In the genomic region with DNA sequence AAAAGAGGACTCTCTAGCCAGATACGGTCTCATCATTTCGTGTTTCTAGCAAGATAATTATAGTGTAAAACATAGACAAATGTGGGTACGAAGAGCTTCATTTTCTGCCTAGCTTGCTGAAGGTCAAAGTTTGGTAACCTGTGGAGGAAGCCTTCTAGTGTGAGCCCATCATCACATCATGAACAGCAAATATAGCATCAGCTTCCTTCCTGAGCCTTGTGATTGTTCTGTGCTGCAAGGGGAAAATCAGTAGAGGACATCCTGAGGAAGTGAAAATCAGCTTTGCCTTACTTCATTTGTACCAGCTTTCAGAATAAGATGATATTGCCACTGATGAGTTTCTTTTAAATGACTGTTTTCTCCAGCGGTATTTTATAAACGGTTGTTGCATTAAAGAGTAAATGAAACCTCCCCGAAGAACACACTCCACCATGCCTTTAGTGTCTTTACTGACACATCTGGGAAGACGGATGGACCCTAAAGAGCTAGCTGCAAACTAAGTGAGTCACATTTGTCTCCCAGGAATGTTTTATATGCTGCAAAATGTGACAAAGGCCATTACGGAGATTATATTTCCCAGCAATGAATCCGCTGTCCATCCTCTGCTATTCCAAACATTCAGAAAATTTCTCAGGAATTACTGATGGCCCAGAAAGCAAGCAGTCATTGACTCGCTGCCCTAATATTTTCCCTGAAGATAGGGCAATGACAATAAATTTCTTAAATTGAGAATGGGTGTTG, we compare ENCODE assay signal across 1 cellular context.
TF ChIP-seq lines count a peak whose summit lies in the region.

No MANE protein-coding gene starts in this region.

TF ChIP-seq in GM23338, 12 proteins besides CTCF, POLR2A, EP300 and RAD21:
- TF ChIP-seq EZH2phosphoT487 (IDR thresholded peaks at IDR 0.05; ENCODE audit: unreplicated experiment) = no peak
- no peak for TF ChIP-seq EZH2 (IDR thresholded peaks at IDR 0.05; ENCODE audit: low read depth, unreplicated experiment)
- TF ChIP-seq, protein P1, sequence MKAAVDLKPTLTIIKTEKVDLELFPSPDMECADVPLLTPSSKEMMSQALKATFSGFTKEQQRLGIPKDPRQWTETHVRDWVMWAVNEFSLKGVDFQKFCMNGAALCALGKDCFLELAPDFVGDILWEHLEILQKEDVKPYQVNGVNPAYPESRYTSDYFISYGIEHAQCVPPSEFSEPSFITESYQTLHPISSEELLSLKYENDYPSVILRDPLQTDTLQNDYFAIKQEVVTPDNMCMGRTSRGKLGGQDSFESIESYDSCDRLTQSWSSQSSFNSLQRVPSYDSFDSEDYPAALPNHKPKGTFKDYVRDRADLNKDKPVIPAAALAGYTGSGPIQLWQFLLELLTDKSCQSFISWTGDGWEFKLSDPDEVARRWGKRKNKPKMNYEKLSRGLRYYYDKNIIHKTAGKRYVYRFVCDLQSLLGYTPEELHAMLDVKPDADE (IDR thresholded peaks at IDR 0.05) = no peak
- TF ChIP-seq CREB1 (CRISPR knock-in tag; IDR thresholded peaks at IDR 0.05; ENCODE audit: low read depth) = no peak
- TF ChIP-seq, protein P2, sequence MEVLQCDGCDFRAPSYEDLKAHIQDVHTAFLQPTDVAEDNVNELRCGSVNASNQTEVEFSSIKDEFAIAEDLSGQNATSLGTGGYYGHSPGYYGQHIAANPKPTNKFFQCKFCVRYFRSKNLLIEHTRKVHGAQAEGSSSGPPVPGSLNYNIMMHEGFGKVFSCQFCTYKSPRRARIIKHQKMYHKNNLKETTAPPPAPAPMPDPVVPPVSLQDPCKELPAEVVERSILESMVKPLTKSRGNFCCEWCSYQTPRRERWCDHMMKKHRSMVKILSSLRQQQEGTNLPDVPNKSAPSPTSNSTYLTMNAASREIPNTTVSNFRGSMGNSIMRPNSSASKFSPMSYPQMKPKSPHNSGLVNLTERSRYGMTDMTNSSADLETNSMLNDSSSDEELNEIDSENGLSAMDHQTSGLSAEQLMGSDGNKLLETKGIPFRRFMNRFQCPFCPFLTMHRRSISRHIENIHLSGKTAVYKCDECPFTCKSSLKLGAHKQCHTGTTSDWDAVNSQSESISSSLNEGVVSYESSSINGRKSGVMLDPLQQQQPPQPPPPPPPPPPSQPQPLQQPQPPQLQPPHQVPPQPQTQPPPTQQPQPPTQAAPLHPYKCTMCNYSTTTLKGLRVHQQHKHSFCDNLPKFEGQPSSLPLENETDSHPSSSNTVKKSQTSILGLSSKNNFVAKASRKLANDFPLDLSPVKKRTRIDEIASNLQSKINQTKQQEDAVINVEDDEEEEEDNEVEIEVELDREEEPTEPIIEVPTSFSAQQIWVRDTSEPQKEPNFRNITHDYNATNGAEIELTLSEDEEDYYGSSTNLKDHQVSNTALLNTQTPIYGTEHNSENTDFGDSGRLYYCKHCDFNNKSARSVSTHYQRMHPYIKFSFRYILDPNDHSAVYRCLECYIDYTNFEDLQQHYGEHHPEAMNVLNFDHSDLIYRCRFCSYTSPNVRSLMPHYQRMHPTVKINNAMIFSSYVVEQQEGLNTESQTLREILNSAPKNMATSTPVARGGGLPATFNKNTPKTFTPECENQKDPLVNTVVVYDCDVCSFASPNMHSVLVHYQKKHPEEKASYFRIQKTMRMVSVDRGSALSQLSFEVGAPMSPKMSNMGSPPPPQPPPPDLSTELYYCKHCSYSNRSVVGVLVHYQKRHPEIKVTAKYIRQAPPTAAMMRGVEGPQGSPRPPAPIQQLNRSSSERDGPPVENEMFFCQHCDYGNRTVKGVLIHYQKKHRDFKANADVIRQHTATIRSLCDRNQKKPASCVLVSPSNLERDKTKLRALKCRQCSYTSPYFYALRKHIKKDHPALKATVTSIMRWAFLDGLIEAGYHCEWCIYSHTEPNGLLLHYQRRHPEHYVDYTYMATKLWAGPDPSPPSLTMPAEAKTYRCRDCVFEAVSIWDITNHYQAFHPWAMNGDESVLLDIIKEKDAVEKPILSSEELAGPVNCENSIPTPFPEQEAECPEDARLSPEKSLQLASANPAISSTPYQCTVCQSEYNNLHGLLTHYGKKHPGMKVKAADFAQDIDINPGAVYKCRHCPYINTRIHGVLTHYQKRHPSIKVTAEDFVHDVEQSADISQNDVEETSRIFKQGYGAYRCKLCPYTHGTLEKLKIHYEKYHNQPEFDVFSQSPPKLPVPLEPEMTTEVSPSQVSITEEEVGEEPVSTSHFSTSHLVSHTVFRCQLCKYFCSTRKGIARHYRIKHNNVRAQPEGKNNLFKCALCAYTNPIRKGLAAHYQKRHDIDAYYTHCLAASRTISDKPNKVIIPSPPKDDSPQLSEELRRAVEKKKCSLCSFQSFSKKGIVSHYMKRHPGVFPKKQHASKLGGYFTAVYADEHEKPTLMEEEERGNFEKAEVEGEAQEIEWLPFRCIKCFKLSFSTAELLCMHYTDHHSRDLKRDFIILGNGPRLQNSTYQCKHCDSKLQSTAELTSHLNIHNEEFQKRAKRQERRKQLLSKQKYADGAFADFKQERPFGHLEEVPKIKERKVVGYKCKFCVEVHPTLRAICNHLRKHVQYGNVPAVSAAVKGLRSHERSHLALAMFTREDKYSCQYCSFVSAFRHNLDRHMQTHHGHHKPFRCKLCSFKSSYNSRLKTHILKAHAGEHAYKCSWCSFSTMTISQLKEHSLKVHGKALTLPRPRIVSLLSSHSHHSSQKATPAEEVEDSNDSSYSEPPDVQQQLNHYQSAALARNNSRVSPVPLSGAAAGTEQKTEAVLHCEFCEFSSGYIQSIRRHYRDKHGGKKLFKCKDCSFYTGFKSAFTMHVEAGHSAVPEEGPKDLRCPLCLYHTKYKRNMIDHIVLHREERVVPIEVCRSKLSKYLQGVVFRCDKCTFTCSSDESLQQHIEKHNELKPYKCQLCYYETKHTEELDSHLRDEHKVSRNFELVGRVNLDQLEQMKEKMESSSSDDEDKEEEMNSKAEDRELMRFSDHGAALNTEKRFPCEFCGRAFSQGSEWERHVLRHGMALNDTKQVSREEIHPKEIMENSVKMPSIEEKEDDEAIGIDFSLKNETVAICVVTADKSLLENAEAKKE (CRISPR knock-in tag; IDR thresholded peaks at IDR 0.05) = no peak
- TF ChIP-seq, protein P3, sequence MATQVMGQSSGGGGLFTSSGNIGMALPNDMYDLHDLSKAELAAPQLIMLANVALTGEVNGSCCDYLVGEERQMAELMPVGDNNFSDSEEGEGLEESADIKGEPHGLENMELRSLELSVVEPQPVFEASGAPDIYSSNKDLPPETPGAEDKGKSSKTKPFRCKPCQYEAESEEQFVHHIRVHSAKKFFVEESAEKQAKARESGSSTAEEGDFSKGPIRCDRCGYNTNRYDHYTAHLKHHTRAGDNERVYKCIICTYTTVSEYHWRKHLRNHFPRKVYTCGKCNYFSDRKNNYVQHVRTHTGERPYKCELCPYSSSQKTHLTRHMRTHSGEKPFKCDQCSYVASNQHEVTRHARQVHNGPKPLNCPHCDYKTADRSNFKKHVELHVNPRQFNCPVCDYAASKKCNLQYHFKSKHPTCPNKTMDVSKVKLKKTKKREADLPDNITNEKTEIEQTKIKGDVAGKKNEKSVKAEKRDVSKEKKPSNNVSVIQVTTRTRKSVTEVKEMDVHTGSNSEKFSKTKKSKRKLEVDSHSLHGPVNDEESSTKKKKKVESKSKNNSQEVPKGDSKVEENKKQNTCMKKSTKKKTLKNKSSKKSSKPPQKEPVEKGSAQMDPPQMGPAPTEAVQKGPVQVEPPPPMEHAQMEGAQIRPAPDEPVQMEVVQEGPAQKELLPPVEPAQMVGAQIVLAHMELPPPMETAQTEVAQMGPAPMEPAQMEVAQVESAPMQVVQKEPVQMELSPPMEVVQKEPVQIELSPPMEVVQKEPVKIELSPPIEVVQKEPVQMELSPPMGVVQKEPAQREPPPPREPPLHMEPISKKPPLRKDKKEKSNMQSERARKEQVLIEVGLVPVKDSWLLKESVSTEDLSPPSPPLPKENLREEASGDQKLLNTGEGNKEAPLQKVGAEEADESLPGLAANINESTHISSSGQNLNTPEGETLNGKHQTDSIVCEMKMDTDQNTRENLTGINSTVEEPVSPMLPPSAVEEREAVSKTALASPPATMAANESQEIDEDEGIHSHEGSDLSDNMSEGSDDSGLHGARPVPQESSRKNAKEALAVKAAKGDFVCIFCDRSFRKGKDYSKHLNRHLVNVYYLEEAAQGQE (IDR thresholded peaks at IDR 0.05; ENCODE audit: unreplicated experiment) = no peak
- TF ChIP-seq ZNF114 (CRISPR knock-in tag; IDR thresholded peaks at IDR 0.05) = no peak
- TF ChIP-seq JUNB (IDR thresholded peaks at IDR 0.05; ENCODE audit: unreplicated experiment) = no peak
- TF ChIP-seq STAT1 (IDR thresholded peaks at IDR 0.05; ENCODE audit: unreplicated experiment) = no peak
- TF ChIP-seq ZNF331 (CRISPR knock-in tag; IDR thresholded peaks at IDR 0.05; ENCODE audit: low read depth) = no peak
- no peak for TF ChIP-seq POLR2AphosphoS5 (IDR thresholded peaks at IDR 0.05; ENCODE audit: low read depth)
- TF ChIP-seq NANOG (IDR thresholded peaks at IDR 0.05; ENCODE audit: borderline replicate concordance) = no peak
